In the genomic region with DNA sequence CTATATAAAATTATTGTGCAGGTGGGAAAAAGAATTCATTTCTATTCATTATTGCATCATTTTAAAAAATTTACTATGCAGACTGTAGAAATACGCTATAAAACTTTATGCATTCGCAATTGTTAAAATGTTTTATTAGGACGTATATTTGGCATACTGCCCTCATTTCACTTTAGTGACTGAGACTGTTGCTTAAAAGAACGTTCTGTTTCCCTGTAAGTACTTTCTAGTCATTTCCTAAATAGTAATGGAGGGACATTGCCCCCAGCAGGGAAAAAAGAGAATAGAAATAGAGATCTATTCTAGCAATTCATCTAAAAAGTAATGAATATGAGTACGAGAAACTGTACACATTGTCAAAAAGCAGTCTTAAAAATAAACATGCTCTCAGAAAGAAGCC, we compare ENCODE assay signal across 15 cellular contexts.
A peak's percentile ranks its signal among the peaks of the same experiment; 100 is the strongest.
DNase-seq lines count a peak whose midpoint lies in the region; ATAC-seq and TF ChIP-seq lines count a peak whose summit lies in the region.
"Had no signal": no experiment of that assay in that cellular context is flagged by ENCODE, and none has a peak within 500 bp of the region (broad histone marks: within the 10 kb centered on the region; RNA-seq: fewer than 3 reads in every experiment).

No MANE protein-coding gene starts in this region.

- no peak overlapping the region for H3K27ac ChIP-seq in OCI-LY3 (ENCODE audit: low read length)
- H3K27ac ChIP-seq in right atrium auricular region = no peak overlapping the region
- H3K27ac ChIP-seq: right lobe of liver had no signal

- no peak overlapping the region for H3K9ac ChIP-seq in OCI-LY3 (ENCODE audit: low read length)

- peak; percentile 18 for DNase-seq in NOMO-1 treated with DMSO at 0.1 percent for 48 hours (lab: John Stamatoyannopoulos, UW; ENCODE audit: unreplicated experiment)
- no peak for DNase-seq in NOMO-1 treated with dmso at 0.1 percent for 144 hours (lab: John Stamatoyannopoulos, UW; ENCODE audit: unreplicated experiment)
- DNase-seq in epidermal melanocyte (ENCODE audit: insufficient read length, low spot score) = peak; percentile 27
- DNase-seq in stromal cell of bone marrow (ENCODE audit: low read depth) = peak; percentile 21
- DNase-seq in NCI-H2196 (lab: John Stamatoyannopoulos, UW; ENCODE audit: unreplicated experiment) = no peak
- DNase-seq in right atrium auricular region (ENCODE audit: low spot score) = no peak
- DNase-seq: activated CD4-positive, alpha-beta T cell treated with anti-CD3 and anti-CD28 coated beads for 36 hours; activated gamma-delta T cell; cortex of kidney; HCEC 1CT; hippocampal formation; NCI-H1417 treated with DMSO at 0.1 percent for 48 hours; right lobe of liver had no signal

- peak; percentile 43 for TF ChIP-seq CTCF in OCI-LY3 (IDR thresholded peaks at IDR 0.05; ENCODE audit: low read depth, low read length)
- TF ChIP-seq CTCF in right atrium auricular region (IDR thresholded peaks at IDR 0.05) = no peak

- ATAC-seq in HG03460 (IDR thresholded peaks at IDR 0.05; ENCODE audit: unreplicated experiment) = no peak
- ATAC-seq: activated CD4-positive, alpha-beta T cell treated with anti-CD3 and anti-CD28 coated beads for 36 hours had no signal

- no peaks in the 10 kb centered on the region for H3K79me2 ChIP-seq in OCI-LY3 (ENCODE audit: low read length)

- 0 out of 2 replicates have a peak overlapping the region, but pooled peaks have one; percentile 3 for H2AFZ ChIP-seq in OCI-LY3 (ENCODE audit: low read depth, low read length)

- no peaks in the 10 kb centered on the region for H4K20me1 ChIP-seq in OCI-LY3 (ENCODE audit: insufficient read depth, low read length)

- H3K4me2 ChIP-seq in OCI-LY3 (ENCODE audit: low read length) = no peak overlapping the region

- H3K27me3 ChIP-seq in OCI-LY3 (ENCODE audit: low read depth, low read length) (no peaks in the 10 kb centered on the region), right atrium auricular region (no peaks in the 10 kb centered on the region)
- H3K27me3 ChIP-seq: right lobe of liver had no signal

- no peaks in the 10 kb centered on the region for H3K4me1 ChIP-seq in OCI-LY3 (ENCODE audit: low read length)
- H3K4me1 ChIP-seq in right atrium auricular region = no peaks in the 10 kb centered on the region
- H3K4me1 ChIP-seq: right lobe of liver had no signal

- H3K36me3 ChIP-seq in OCI-LY3 (replicated peaks; ENCODE audit: low read depth, low read length) (no peaks in the 10 kb centered on the region), right atrium auricular region (no peaks in the 10 kb centered on the region)
- H3K36me3 ChIP-seq: right lobe of liver had no signal

- no peaks in the 10 kb centered on the region for H3K9me3 ChIP-seq in OCI-LY3 (ENCODE audit: insufficient read depth, low read length)
- H3K9me3 ChIP-seq in right atrium auricular region = no peaks in the 10 kb centered on the region
- H3K9me3 ChIP-seq: right lobe of liver had no signal

- H3K4me3 ChIP-seq in OCI-LY3 (ENCODE audit: low read length) = no peak overlapping the region
- H3K4me3 ChIP-seq in right atrium auricular region = no peak overlapping the region
- H3K4me3 ChIP-seq: right lobe of liver had no signal

Comparison
In these comparisons a context has a peak if more than half of its experiments do, and no peak if none do; other contexts are left out.
1. DNase-seq: peak in NOMO-1 treated with DMSO at 0.1 percent for 48 hours (single experiment), epidermal melanocyte (single experiment) and stromal cell of bone marrow (single experiment); none in NOMO-1 treated with dmso at 0.1 percent for 144 hours (single experiment), NCI-H2196 (single experiment) and right atrium auricular region (single experiment).